12 cellular contexts compared by ENCODE assay signal in the genomic region with DNA sequence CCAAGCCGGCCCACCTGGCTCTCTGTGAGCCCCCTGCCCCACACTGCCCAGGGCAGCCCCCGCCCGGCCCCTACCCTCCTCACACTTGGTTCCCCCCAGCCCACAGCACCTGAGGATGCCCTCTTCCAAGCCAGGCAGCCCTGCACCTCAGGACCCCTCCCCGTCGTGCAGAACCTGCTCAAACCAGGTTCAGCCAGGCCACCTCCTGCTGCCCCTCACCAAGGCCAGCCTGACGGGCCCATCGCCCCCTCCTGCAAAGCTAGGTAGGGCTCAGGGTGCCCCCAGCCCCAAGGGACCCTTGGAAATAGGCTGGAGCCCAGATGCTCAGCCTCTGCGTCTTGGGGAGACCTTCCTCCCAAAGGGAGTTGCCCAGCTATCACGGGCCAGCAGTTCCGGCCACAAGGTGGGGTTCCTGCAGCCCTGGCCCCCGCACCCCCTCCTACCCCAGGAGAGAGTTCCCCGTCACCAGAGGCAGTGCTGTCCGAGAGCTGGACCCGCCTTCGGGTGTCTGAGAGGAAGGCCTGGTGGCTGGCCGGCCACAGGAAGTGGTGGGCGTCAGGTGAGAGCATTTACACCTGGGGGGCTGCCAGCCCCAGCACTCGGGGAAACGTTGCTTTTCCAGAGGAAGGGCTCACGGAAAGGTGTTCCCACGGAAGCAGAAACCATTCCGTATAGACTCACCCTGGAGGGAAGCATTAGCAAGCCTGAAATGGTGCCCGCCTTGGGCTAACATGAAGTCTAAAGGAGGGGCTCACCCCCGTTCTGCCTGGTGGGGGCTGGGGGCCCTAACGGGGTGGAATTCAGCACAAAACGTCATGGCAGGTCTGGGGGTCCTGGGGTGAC. TPM values are rescaled to one million over a fixed set of nuclear protein-coding genes. Genes with fewer than 3 reads are reported as not detected.
A peak's percentile ranks its signal among the peaks of the same experiment; 100 is the strongest.
DNase-seq lines count a peak whose midpoint lies in the region; ATAC-seq, FAIRE-seq and TF ChIP-seq lines count a peak whose summit lies in the region.
"Had no signal": no experiment of that assay in that cellular context is flagged by ENCODE, and none has a peak within 500 bp of the region (broad histone marks: within the 10 kb centered on the region; RNA-seq: fewer than 3 reads in every experiment).

No MANE protein-coding gene starts in this region.

- H3K27ac Mint-ChIP-seq in GM23338 = no peak overlapping the region
- H3K27ac Mint-ChIP-seq: activated T-helper 1 cell treated with anti-CD3 and anti-CD28 coated beads, Interleukin-12 subunit alpha, Interleukin-12 subunit beta, Interleukin-2, Interleukin-4 antibody, amounts not matched to agents 30 ng/mL and 10 ng/mL and 1 ng/mL, durations not matched to agents 14 hours and 24 hours and 36 hours; immature natural killer cell had no signal

- H3K4me1 ChIP-seq in GM23338 (ENCODE audit: insufficient read depth) (no peaks in the 10 kb centered on the region; the same call in 1 of the 2 replicates), keratinocyte (ENCODE audit: control insufficient read depth, extremely low read depth, insufficient read depth, low read length) (peaks cover 95% of the 10 kb centered on the region), smooth muscle cell (ENCODE audit: low read depth) (peaks cover 12% of the 10 kb centered on the region)

- H3K4me3 Mint-ChIP-seq in GM23338 = peak overlapping the region; percentile 56
- H3K4me3 Mint-ChIP-seq: activated T-helper 1 cell treated with anti-CD3 and anti-CD28 coated beads, Interleukin-12 subunit alpha, Interleukin-12 subunit beta, Interleukin-2, Interleukin-4 antibody, amounts not matched to agents 30 ng/mL and 10 ng/mL and 1 ng/mL, durations not matched to agents 14 hours and 24 hours and 36 hours; CD4-positive, CD25-positive, alpha-beta regulatory T cell; immature natural killer cell had no signal

- H3K9ac ChIP-seq in keratinocyte (ENCODE audit: control insufficient read depth, extremely low read depth, insufficient read depth, low read length) (no peak overlapping the region), smooth muscle cell (ENCODE audit: low read depth) (no peak overlapping the region)

- H3K27me3 Mint-ChIP-seq in GM23338 (ENCODE audit: insufficient read depth, low read depth, poor library complexity) = peaks cover 17% of the 10 kb centered on the region

- H3K9me3 Mint-ChIP-seq in GM23338 = no peaks in the 10 kb centered on the region
- H3K9me3 Mint-ChIP-seq: activated T-helper 1 cell treated with anti-CD3 and anti-CD28 coated beads, Interleukin-12 subunit alpha, Interleukin-12 subunit beta, Interleukin-2, Interleukin-4 antibody, amounts not matched to agents 30 ng/mL and 10 ng/mL and 1 ng/mL, durations not matched to agents 14 hours and 24 hours and 36 hours; CD4-positive, CD25-positive, alpha-beta regulatory T cell; immature natural killer cell had no signal

- WGBS in smooth muscle cell (ENCODE audit: low lambda C conversion rate) = 76% methylated on average over 23 of the region's 26 CpGs

- POLR2A ChIA-PET in RWPE1 (lab: Yijun Ruan, JAX; ENCODE audit: low non-redundant PET) = interaction anchor here (2.6 kb wide), 1 partner anchor 69 kb away, joined by 7 read pairs; no protein-coding TSS in a partner anchor

- H3K4me2 ChIP-seq in GM23338 (peak overlapping the region; percentile 88; the same call in 1 of the 2 replicates), keratinocyte (ENCODE audit: control insufficient read depth, extremely low read depth, insufficient read depth, low read depth, low read length) (no peak overlapping the region), smooth muscle cell (peak overlapping the region; percentile 79)

- H3K9me3 ChIP-seq in keratinocyte (ENCODE audit: control insufficient read depth, low read depth, low read length) = no peaks in the 10 kb centered on the region
- no peaks in the 10 kb centered on the region for H3K9me3 ChIP-seq in smooth muscle cell (replicated peaks; ENCODE audit: low read depth)

- DNase-seq in GM23338 (ENCODE audit: low spot score) (no peak), RWPE1 (ENCODE audit: low spot score) (no peak), keratinocyte (ENCODE audit: low read depth, low spot score) (no peak), smooth muscle cell (lab: John Stamatoyannopoulos, UW; ENCODE audit: unreplicated experiment) (no peak), COLO668 (lab: John Stamatoyannopoulos, UW; ENCODE audit: unreplicated experiment) (no peak), islet precursor cell (no peak), occipital lobe (lab: John Stamatoyannopoulos, UW) (no peak)
- no peak for DNase-seq in stimulated activated CD8-positive, alpha-beta memory T cell treated with anti-CD3 and anti-CD28 coated beads, Interleukin-4, amount 100 ng/mL, for 48 hours

- no peak for FAIRE-seq in keratinocyte (lab: Jason Lieb, UNC)

- H3K36me3 Mint-ChIP-seq in GM23338 (ENCODE audit: low read depth) = no peaks in the 10 kb centered on the region
- H3K36me3 Mint-ChIP-seq: CD4-positive, CD25-positive, alpha-beta regulatory T cell; immature natural killer cell had no signal

- TF ChIP-seq CTCF in GM23338 (conservative IDR thresholded peaks at IDR 0.05; ENCODE audit: low read depth in 2 of 2) (no peak), RWPE1 (conservative IDR thresholded peaks at IDR 0.05; ENCODE audit: low read depth) (no peak), keratinocyte (optimal IDR thresholded peaks at IDR 0.05 in 1 of 3, IDR thresholded peaks at IDR 0.05 in 1 of 3, conservative IDR thresholded peaks at IDR 0.05 in 1 of 3; ENCODE audit: extremely low read depth in 1 of 3, insufficient read depth in 2 of 3, low read length in 3 of 3) (no peak), smooth muscle cell (IDR thresholded peaks at IDR 0.05; ENCODE audit: borderline replicate concordance, insufficient read depth, poor library complexity, severe bottlenecking) (no peak)

- CTCF ChIA-PET in RWPE1 (lab: Yijun Ruan, JAX) = interaction anchor here (0.5 to 6.0 kb wide), 15 partner anchors 11 to 320 kb away, joined by 3 to 85 read pairs (median 4); no protein-coding TSS in a partner anchor

- H3K27me3 ChIP-seq in GM23338 (ENCODE audit: insufficient read depth) (no peaks in the 10 kb centered on the region), keratinocyte (ENCODE audit: control insufficient read depth, extremely low read depth, insufficient read depth, low read length) (no peaks in the 10 kb centered on the region), smooth muscle cell (ENCODE audit: low read depth) (no peaks in the 10 kb centered on the region)

- H3K4me3 ChIP-seq in GM23338 (peak overlapping the region; percentile 59; the same call in 1 of the 2 replicates), keratinocyte (ENCODE audit: control insufficient read depth in 2 of 3, extremely low read depth in 1 of 3, insufficient read depth in 2 of 3, low read depth in 1 of 3, low read length in 3 of 3) (no peak overlapping the region), smooth muscle cell (no peak overlapping the region)

- no peaks in the 10 kb centered on the region for H3K9me2 ChIP-seq in GM23338 (ENCODE audit: insufficient read depth)

- H3K9me1 ChIP-seq in keratinocyte (ENCODE audit: control insufficient read depth, extremely low read depth, insufficient read depth, low read length) = peaks cover 2% of the 10 kb centered on the region

- no peaks in the 10 kb centered on the region for H3K36me3 ChIP-seq in GM23338 (ENCODE audit: insufficient read depth)
- no peaks in the 10 kb centered on the region for H3K36me3 ChIP-seq in keratinocyte (ENCODE audit: control insufficient read depth in 2 of 2, extremely low read depth in 1 of 2, insufficient read depth in 2 of 2, low read length in 2 of 2)
- H3K36me3 ChIP-seq in smooth muscle cell (ENCODE audit: low read depth) = no peaks in the 10 kb centered on the region

- ATAC-seq in GM23338 = no peak

- peaks cover 5% of the 10 kb centered on the region; the same call in 1 of the 3 replicates for H3K4me1 Mint-ChIP-seq in GM23338

- dilution Hi-C loops in keratinocyte (cut with MboI; ENCODE audit: extremely low pct_ligation_motif_present, low sequenced_read_pairs) = no loop called here

- no peak overlapping the region for H3K27ac ChIP-seq in GM23338 (ENCODE audit: low read depth)
- peak overlapping the region; percentile 97 for H3K27ac ChIP-seq in RWPE1
- peak overlapping the region; percentile 84 for H3K27ac ChIP-seq in keratinocyte (ENCODE audit: control insufficient read depth, insufficient read depth, low read length)
- no peak overlapping the region for H3K27ac ChIP-seq in smooth muscle cell (ENCODE audit: low read depth)

- peak overlapping the region; percentile 96 for H2AFZ ChIP-seq in GM23338
- no peak overlapping the region for H2AFZ ChIP-seq in keratinocyte (ENCODE audit: control insufficient read depth, low read length)
- no peak overlapping the region for H2AFZ ChIP-seq in smooth muscle cell (ENCODE audit: low read depth)

- H4K20me1 ChIP-seq in GM23338 (replicated peaks; ENCODE audit: insufficient read depth) = no peaks in the 10 kb centered on the region
- H4K20me1 ChIP-seq in keratinocyte (ENCODE audit: control insufficient read depth, extremely low read depth, insufficient read depth, low read length) = no peaks in the 10 kb centered on the region
- no peaks in the 10 kb centered on the region for H4K20me1 ChIP-seq in smooth muscle cell (ENCODE audit: low read depth)

- H3F3A ChIP-seq in GM23338 (replicated peaks; ENCODE audit: low read depth) (no peaks in the 10 kb centered on the region), smooth muscle cell (ENCODE audit: low read depth) (no peaks in the 10 kb centered on the region)

- H3K79me2 ChIP-seq in GM23338 (replicated peaks; ENCODE audit: insufficient read depth) (no peaks in the 10 kb centered on the region), keratinocyte (ENCODE audit: control insufficient read depth, insufficient read depth, low read length) (peaks cover 20% of the 10 kb centered on the region), smooth muscle cell (ENCODE audit: low read depth) (no peaks in the 10 kb centered on the region)

RNA-seq across cellular contexts. Expression of a gene that starts 3.2 kb away (rescaled TPM):
- not detected in 2 replicates for total RNA-seq in GM23338 (2014; rRNA removed; shearing (Covaris generic))
- not detected in 2 replicates for polyA plus RNA-seq in GM23338 (2016; fragmentation: Nextera tagmentation; extraction: Ambion mirVana)
- 19.3 to 26.4 TPM (median 22.3 TPM) in 3 replicates for polyA plus RNA-seq in keratinocyte
- 3.6 TPM for polyA plus RNA-seq in keratinocyte (2011; ENCODE audit: low read depth)
- 3.3 and 14.1 TPM in 2 replicates for polyA plus RNA-seq in keratinocyte (2011; cell fraction: cytosol; rRNA removed)
- 54.7 and 109 TPM in 2 replicates for polyA plus RNA-seq in keratinocyte (2011; cell fraction: nucleus; rRNA removed)
- polyA plus RNA-seq in keratinocyte (2012; ENCODE audit: low replicate concordance) = 15.5 and 30.9 TPM in 2 replicates
- 2.3 to 3.8 TPM (median 2.6 TPM) in 3 replicates for polyA minus RNA-seq in keratinocyte
- polyA minus RNA-seq in keratinocyte (2011; cell fraction: cytosol; rRNA and poly(A)+ RNA removed) = 17.8 TPM
- 11.1 and 15.5 TPM in 2 replicates for polyA minus RNA-seq in keratinocyte (2011; cell fraction: nucleus; rRNA and poly(A)+ RNA removed)
- 0.13 TPM in 1 of 2 replicates, not detected in the other for total RNA-seq in smooth muscle cell
- 1.4 and 2.0 TPM in 2 replicates for polyA plus RNA-seq in smooth muscle cell
- total RNA-seq in occipital lobe = not detected
- total RNA-seq: activated T-helper 1 cell treated with anti-CD3 and anti-CD28 coated beads, Interleukin-12 subunit alpha, Interleukin-12 subunit beta, Interleukin-2, Interleukin-4 antibody, amounts not matched to agents 30 ng/mL and 10 ng/mL and 1 ng/mL, durations not matched to agents 14 hours and 24 hours and 36 hours; CD4-positive, CD25-positive, alpha-beta regulatory T cell; right cardiac atrium had no signal
- polyA plus RNA-seq: CD4-positive, CD25-positive, alpha-beta regulatory T cell; immature natural killer cell; right cardiac atrium had no signal

RNA-seq across cellular contexts. Expression of a gene that starts 7.2 kb away (rescaled TPM):
- not detected in 2 replicates for total RNA-seq in GM23338 (2014; rRNA removed; shearing (Covaris generic))
- not detected in 2 replicates for polyA plus RNA-seq in GM23338 (2016; fragmentation: Nextera tagmentation; extraction: Ambion mirVana)
- polyA plus RNA-seq in keratinocyte = 7.5 to 10.7 TPM (median 9.4 TPM) in 3 replicates
- 13.2 TPM for polyA plus RNA-seq in keratinocyte (2011; ENCODE audit: low read depth)
- polyA plus RNA-seq in keratinocyte (2011; cell fraction: cytosol; rRNA removed) = 0.74 and 1.1 TPM in 2 replicates
- polyA plus RNA-seq in keratinocyte (2011; cell fraction: nucleus; rRNA removed) = 54.0 and 64.5 TPM in 2 replicates
- 8.1 and 11.6 TPM in 2 replicates for polyA plus RNA-seq in keratinocyte (2012; ENCODE audit: low replicate concordance)
- polyA minus RNA-seq in keratinocyte = 0.36 to 0.99 TPM in 2 of 3 replicates, not detected in the other
- not detected for polyA minus RNA-seq in keratinocyte (2011; cell fraction: cytosol; rRNA and poly(A)+ RNA removed)
- 2.6 and 3.0 TPM in 2 replicates for polyA minus RNA-seq in keratinocyte (2011; cell fraction: nucleus; rRNA and poly(A)+ RNA removed)
- total RNA-seq in smooth muscle cell = 0.94 TPM in 1 of 2 replicates, not detected in the other
- 0.74 and 1.2 TPM in 2 replicates for polyA plus RNA-seq in smooth muscle cell
- 0.62 TPM for total RNA-seq in occipital lobe
- total RNA-seq: activated T-helper 1 cell treated with anti-CD3 and anti-CD28 coated beads, Interleukin-12 subunit alpha, Interleukin-12 subunit beta, Interleukin-2, Interleukin-4 antibody, amounts not matched to agents 30 ng/mL and 10 ng/mL and 1 ng/mL, durations not matched to agents 14 hours and 24 hours and 36 hours; CD4-positive, CD25-positive, alpha-beta regulatory T cell; right cardiac atrium had no signal
- polyA plus RNA-seq: CD4-positive, CD25-positive, alpha-beta regulatory T cell; right cardiac atrium had no signal

RNA-seq across cellular contexts. Expression of a gene that starts 21.3 kb away (rescaled TPM):
- not detected in 2 replicates for total RNA-seq in GM23338 (2014; rRNA removed; shearing (Covaris generic))
- polyA plus RNA-seq in GM23338 (2016; fragmentation: Nextera tagmentation; extraction: Ambion mirVana) (0.84 and 0.96 TPM in 2 replicates), keratinocyte (0.94 to 1.5 TPM (median 0.95 TPM) in 3 replicates), smooth muscle cell (8.7 and 13.7 TPM in 2 replicates)
- 6.8 TPM for polyA plus RNA-seq in keratinocyte (2011; ENCODE audit: low read depth)
- 0.24 and 1.1 TPM in 2 replicates for polyA plus RNA-seq in keratinocyte (2011; cell fraction: cytosol; rRNA removed)
- polyA plus RNA-seq in keratinocyte (2011; cell fraction: nucleus; rRNA removed) = 0.31 and 0.36 TPM in 2 replicates
- polyA plus RNA-seq in keratinocyte (2012; ENCODE audit: low replicate concordance) = 0.38 and 1.1 TPM in 2 replicates
- polyA minus RNA-seq in keratinocyte = 0.16 to 1.0 TPM (median 0.74 TPM) in 3 replicates
- not detected for polyA minus RNA-seq in keratinocyte (2011; cell fraction: cytosol; rRNA and poly(A)+ RNA removed)
- not detected in 2 replicates for polyA minus RNA-seq in keratinocyte (2011; cell fraction: nucleus; rRNA and poly(A)+ RNA removed)
- total RNA-seq in smooth muscle cell (1.7 and 2.1 TPM in 2 replicates), occipital lobe (0.47 TPM)

Comparison
In these comparisons a context has a peak if more than half of its experiments do, and no peak if none do; other contexts are left out.
1. H3K27ac ChIP-seq: peak in RWPE1 (single experiment) and keratinocyte (single experiment); none in GM23338 (single experiment) and smooth muscle cell (single experiment).